In genomic region chr9:93231121-93231694, GRCh38 we compare ENCODE assay signal across 2 cellular contexts.
TF ChIP-seq lines count a peak whose summit lies in the region.

No MANE protein-coding gene starts in this region.

TF ChIP-seq in SK-N-SH, 30 proteins besides CTCF, POLR2A, EP300 and RAD21 (continued from another document):
- no peak for TF ChIP-seq YY1 (IDR thresholded peaks at IDR 0.05; ENCODE audit: low read depth)
- TF ChIP-seq POLR2AphosphoS5 (IDR thresholded peaks at IDR 0.05; ENCODE audit: low read depth, low read length), result no peak
- TF ChIP-seq SIN3A (IDR thresholded peaks at IDR 0.05; ENCODE audit: borderline replicate concordance, low read depth, low read length), result no peak

TF ChIP-seq in SK-N-SH treated with all-trans-retinoic acid at 6 μM for 48 hours, 23 proteins besides CTCF, POLR2A, EP300 and RAD21 (continued from another document):
- TF ChIP-seq TSHZ2 (CRISPR knock-in tag; IDR thresholded peaks at IDR 0.05) (no peak), BACH2 (CRISPR knock-in tag; IDR thresholded peaks at IDR 0.05; ENCODE audit: borderline replicate concordance) (no peak), CSDC2 (CRISPR knock-in tag; IDR thresholded peaks at IDR 0.05) (no peak)
